ENCODE assay signal across 11 cellular contexts in genomic region chr13:36231236-36231635, GRCh38. TPM values are rescaled to one million over a fixed set of nuclear protein-coding genes. Genes with fewer than 3 reads are reported as not detected.
"Had no signal": no experiment of that assay in that cellular context is flagged by ENCODE, and none has a peak within 500 bp of the region (broad histone marks: within the 10 kb centered on the region; RNA-seq: fewer than 3 reads in every experiment).

No MANE protein-coding gene starts in this region.

- H3K4me3 ChIP-seq: GM23248, GM23338, HAP-1 had no signal

- H3K36me3 ChIP-seq: HAP-1 had no signal

- H3K9me3 ChIP-seq: HAP-1 had no signal

- H3K9ac ChIP-seq: GM23248 had no signal

- H3K4me2 ChIP-seq: GM23338 had no signal

- H3K27ac ChIP-seq: GM23248 had no signal

- ATAC-seq: GM23338, HCT116 had no signal

- H2AFZ ChIP-seq: GM23248, GM23338 had no signal

- H3K4me1 ChIP-seq: HAP-1 had no signal

- DNase-seq: GM23248, GOT3, H7, H9, HCEC 1CT, HFFc6 had no signal

- FAIRE-seq: H1, H54 had no signal

RNA-seq across cellular contexts. Expression of gene SOHLH2, which starts 16.9 kb away (rescaled TPM):
- total RNA-seq: GM23248 had no signal
- polyA plus RNA-seq: GM23248 had no signal
